ENCODE assay signal across 1 cellular context in genomic region chr9:78300209-78300608, GRCh38.
TF ChIP-seq lines count a peak whose summit lies in the region.

No MANE protein-coding gene starts in this region.

TF ChIP-seq in GM12878, 131 proteins besides CTCF, POLR2A, EP300 and RAD21:
- TF ChIP-seq TARDBP (IDR thresholded peaks at IDR 0.05; ENCODE audit: borderline replicate concordance), result no peak
- TF ChIP-seq ZBTB40 (IDR thresholded peaks at IDR 0.05; ENCODE audit: borderline replicate concordance), result no peak
- no peak for TF ChIP-seq POU2F2 (IDR thresholded peaks at IDR 0.05; ENCODE audit: borderline replicate concordance, low read depth, low read length)
- TF ChIP-seq BCLAF1 (IDR thresholded peaks at IDR 0.05), result no peak
- no peak for TF ChIP-seq RFX5 (IDR thresholded peaks at IDR 0.05; ENCODE audit: low read depth, low read length)
- no peak for TF ChIP-seq SP1 (IDR thresholded peaks at IDR 0.05; ENCODE audit: low read depth, low read length)
- TF ChIP-seq, protein P1, sequence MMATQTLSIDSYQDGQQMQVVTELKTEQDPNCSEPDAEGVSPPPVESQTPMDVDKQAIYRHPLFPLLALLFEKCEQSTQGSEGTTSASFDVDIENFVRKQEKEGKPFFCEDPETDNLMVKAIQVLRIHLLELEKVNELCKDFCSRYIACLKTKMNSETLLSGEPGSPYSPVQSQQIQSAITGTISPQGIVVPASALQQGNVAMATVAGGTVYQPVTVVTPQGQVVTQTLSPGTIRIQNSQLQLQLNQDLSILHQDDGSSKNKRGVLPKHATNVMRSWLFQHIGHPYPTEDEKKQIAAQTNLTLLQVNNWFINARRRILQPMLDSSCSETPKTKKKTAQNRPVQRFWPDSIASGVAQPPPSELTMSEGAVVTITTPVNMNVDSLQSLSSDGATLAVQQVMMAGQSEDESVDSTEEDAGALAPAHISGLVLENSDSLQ (IDR thresholded peaks at IDR 0.05), result no peak
- no peak for TF ChIP-seq ZNF622 (IDR thresholded peaks at IDR 0.05)
- no peak for TF ChIP-seq RELA (IDR thresholded peaks at IDR 0.05; ENCODE audit: borderline replicate concordance, partially characterized antibody)
- TF ChIP-seq HDAC6 (IDR thresholded peaks at IDR 0.05; ENCODE audit: unreplicated experiment), result no peak
- no peak for TF ChIP-seq BHLHE40 (IDR thresholded peaks at IDR 0.05; ENCODE audit: borderline replicate concordance in 1 of 2, low read depth in 2 of 2, low read length in 1 of 2)
